Comparison of ENCODE assay signal across 24 cellular contexts in the genomic region with DNA sequence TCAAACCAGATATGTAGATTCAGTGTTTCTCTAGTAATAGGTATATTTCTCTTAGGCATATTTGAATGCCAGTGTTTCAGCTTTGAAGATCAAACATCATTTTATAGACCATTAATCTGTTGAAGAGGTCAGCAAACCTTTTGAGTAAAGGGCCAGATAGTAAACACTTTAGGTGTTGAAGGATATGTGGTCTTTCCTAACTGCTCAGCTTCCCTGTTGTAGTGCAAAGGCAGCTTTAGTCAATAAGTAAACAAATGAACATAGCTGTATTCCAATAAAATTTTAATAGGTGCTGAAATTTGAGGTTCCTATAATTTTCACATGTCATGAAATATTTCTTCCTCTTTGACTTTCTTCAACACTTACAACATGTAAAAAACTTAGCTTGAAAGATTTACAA.
"Had no signal": no experiment of that assay in that cellular context is flagged by ENCODE, and none has a peak within 500 bp of the region (broad histone marks: within the 10 kb centered on the region; RNA-seq: fewer than 3 reads in every experiment).

No MANE protein-coding gene starts in this region.

- H3K4me1 ChIP-seq: gastroesophageal sphincter, right lobe of liver, testis, transverse colon had no signal

- H3K4me3 ChIP-seq: gastroesophageal sphincter, ovary, right lobe of liver, testis, transverse colon had no signal

- H3K27me3 ChIP-seq: gastroesophageal sphincter, neutrophil, ovary, right lobe of liver, testis, transverse colon had no signal

- DNase-seq: activated CD4-positive, alpha-beta memory T cell treated with anti-CD3 and anti-CD28 coated beads, Interleukin-2, amount 10 ng/mL, durations not matched to agents 7 days and 5 days; activated CD4-positive, alpha-beta T cell treated with anti-CD3 and anti-CD28 coated beads for 1 hour; activated CD4-positive, alpha-beta T cell treated with anti-CD3 and anti-CD28 coated beads, Interleukin-2, amount 10 ng/mL, durations not matched to agents 7 days and 5 days; activated gamma-delta T cell treated with Interleukin-2 at 50 U/mL for 16 hours; activated naive CD4-positive, alpha-beta T cell treated with anti-CD3 and anti-CD28 coated beads, Interleukin-2, amount 50 U/mL, for 16 hours; activated T-cell treated with anti-CD3 and anti-CD28 coated beads, Interleukin-2, amount 50 U/mL, for 4 hours; amygdala; caudate nucleus; cortex of kidney; head of caudate nucleus; hippocampal formation; left cardiac atrium; mammary epithelial cell; naive B cell; nephron progenitor cell; ovary; right lobe of liver; stimulated activated CD4-positive, alpha-beta T cell treated with anti-CD3 and anti-CD28 coated beads, Interleukin-2, amount 100 ng/mL, for 48 hours; stimulated activated naive CD8-positive, alpha-beta T cell treated with anti-CD3 and anti-CD28 coated beads, Interleukin-15, Interleukin-2, amounts not matched to agents 100 U/mL and 50 U/mL, for 24 hours; testis; transverse colon had no signal

- ATAC-seq: activated T-cell treated with anti-CD3 and anti-CD28 coated beads, Interleukin-2, amount 50 U/mL, for 4 hours; activated T-helper 17 cell treated with anti-CD3 and anti-CD28 coated beads, Interleukin-2, amount 50 U/mL, for 72 hours; gastroesophageal sphincter; left cardiac atrium; right lobe of liver; stimulated activated naive CD8-positive, alpha-beta T cell treated with anti-CD3 and anti-CD28 coated beads, Interleukin-15, Interleukin-2, amounts not matched to agents 100 U/mL and 50 U/mL, for 24 hours had no signal

- H3K36me3 ChIP-seq: gastroesophageal sphincter, neutrophil, ovary, right lobe of liver, transverse colon had no signal

- H3K27ac ChIP-seq: gastroesophageal sphincter, neutrophil, ovary, right lobe of liver, testis, transverse colon had no signal

- H3K9me3 ChIP-seq: gastroesophageal sphincter, neutrophil, ovary, right lobe of liver, testis, transverse colon had no signal
